In the genomic region with DNA sequence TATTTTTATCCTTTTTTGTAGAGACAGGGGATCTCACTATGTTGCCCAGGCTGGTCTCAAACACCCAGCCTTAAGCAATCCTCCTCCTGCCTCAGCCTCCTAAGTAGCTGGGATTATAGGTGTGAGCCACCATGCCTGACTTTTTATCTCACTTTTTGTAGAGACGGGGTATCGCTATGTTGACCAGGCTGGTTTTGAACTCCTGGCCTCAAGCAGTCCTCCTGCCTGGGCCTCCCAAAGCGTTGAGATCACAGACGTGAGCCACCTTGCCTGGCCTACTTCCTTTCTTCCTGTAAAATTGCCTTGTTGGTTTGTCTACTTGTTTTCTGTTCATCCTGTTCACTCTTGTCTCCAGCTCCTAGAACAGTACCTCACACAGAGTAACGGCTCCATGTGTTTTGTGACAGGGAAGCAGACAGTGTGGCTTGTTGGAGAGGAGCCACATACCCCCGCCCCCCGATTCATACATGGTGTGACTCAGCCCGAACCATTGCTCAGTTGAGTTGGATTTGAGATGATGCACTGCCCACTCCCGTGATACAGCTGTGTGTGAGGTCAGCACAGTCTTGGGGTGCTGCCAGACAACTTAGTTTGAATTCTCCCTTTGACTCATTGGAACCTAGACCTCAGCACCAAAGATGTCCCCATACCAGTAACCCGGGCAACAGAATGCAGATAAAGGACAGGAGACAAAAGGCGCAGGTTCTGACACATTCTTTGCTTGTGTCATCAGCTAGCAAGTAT, we compare ENCODE assay signal across 1 cellular context.
TF ChIP-seq lines count a peak whose summit lies in the region.

No MANE protein-coding gene starts in this region.

TF ChIP-seq in H1, 55 proteins besides CTCF, POLR2A, EP300 and RAD21:
- TF ChIP-seq JUN (IDR thresholded peaks at IDR 0.05; ENCODE audit: low read depth, low read length), result 0 out of 2 replicates have a peak, but pooled peaks have one; percentile 15
- no peak for TF ChIP-seq SP2 (IDR thresholded peaks at IDR 0.05; ENCODE audit: low read length)
- TF ChIP-seq SP1 (IDR thresholded peaks at IDR 0.05; ENCODE audit: low read depth, low read length), result no peak
- TF ChIP-seq GABPA (IDR thresholded peaks at IDR 0.05; ENCODE audit: borderline replicate concordance, insufficient read depth, low read length), result no peak
- no peak for TF ChIP-seq NANOG (IDR thresholded peaks at IDR 0.05; ENCODE audit: insufficient read depth, low read depth, low read length, poor library complexity, severe bottlenecking)
- TF ChIP-seq RBBP5 (IDR thresholded peaks at IDR 0.05; ENCODE audit: borderline replicate concordance, low read depth, low read length), result no peak
- no peak for TF ChIP-seq JUND (IDR thresholded peaks at IDR 0.05; ENCODE audit: low read length)
- no peak for TF ChIP-seq SAP30 (IDR thresholded peaks at IDR 0.05; ENCODE audit: insufficient read depth, insufficient replicate concordance, low read length)
- TF ChIP-seq RXRA (IDR thresholded peaks at IDR 0.05; ENCODE audit: insufficient read depth, low read depth, low read length), result no peak
- TF ChIP-seq CHD1 (IDR thresholded peaks at IDR 0.05; ENCODE audit: low read depth, low read length), result no peak
- TF ChIP-seq TEAD4 (IDR thresholded peaks at IDR 0.05; ENCODE audit: low read depth, low read length), result peak; percentile 39; the same call in 1 of the 2 replicates
- TF ChIP-seq HDAC2 (IDR thresholded peaks at IDR 0.05; ENCODE audit: borderline replicate concordance in 1 of 2, low read depth in 2 of 2, low read length in 2 of 2), result no peak
- TF ChIP-seq, protein P1, sequence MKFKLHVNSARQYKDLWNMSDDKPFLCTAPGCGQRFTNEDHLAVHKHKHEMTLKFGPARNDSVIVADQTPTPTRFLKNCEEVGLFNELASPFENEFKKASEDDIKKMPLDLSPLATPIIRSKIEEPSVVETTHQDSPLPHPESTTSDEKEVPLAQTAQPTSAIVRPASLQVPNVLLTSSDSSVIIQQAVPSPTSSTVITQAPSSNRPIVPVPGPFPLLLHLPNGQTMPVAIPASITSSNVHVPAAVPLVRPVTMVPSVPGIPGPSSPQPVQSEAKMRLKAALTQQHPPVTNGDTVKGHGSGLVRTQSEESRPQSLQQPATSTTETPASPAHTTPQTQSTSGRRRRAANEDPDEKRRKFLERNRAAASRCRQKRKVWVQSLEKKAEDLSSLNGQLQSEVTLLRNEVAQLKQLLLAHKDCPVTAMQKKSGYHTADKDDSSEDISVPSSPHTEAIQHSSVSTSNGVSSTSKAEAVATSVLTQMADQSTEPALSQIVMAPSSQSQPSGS (IDR thresholded peaks at IDR 0.05; ENCODE audit: low read length), result no peak
- TF ChIP-seq, protein P2, sequence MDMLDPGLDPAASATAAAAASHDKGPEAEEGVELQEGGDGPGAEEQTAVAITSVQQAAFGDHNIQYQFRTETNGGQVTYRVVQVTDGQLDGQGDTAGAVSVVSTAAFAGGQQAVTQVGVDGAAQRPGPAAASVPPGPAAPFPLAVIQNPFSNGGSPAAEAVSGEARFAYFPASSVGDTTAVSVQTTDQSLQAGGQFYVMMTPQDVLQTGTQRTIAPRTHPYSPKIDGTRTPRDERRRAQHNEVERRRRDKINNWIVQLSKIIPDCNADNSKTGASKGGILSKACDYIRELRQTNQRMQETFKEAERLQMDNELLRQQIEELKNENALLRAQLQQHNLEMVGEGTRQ (IDR thresholded peaks at IDR 0.05; ENCODE audit: low read length), result no peak
TF ChIP-seq in H1: peak in this region for 2.
